In the genomic region with DNA sequence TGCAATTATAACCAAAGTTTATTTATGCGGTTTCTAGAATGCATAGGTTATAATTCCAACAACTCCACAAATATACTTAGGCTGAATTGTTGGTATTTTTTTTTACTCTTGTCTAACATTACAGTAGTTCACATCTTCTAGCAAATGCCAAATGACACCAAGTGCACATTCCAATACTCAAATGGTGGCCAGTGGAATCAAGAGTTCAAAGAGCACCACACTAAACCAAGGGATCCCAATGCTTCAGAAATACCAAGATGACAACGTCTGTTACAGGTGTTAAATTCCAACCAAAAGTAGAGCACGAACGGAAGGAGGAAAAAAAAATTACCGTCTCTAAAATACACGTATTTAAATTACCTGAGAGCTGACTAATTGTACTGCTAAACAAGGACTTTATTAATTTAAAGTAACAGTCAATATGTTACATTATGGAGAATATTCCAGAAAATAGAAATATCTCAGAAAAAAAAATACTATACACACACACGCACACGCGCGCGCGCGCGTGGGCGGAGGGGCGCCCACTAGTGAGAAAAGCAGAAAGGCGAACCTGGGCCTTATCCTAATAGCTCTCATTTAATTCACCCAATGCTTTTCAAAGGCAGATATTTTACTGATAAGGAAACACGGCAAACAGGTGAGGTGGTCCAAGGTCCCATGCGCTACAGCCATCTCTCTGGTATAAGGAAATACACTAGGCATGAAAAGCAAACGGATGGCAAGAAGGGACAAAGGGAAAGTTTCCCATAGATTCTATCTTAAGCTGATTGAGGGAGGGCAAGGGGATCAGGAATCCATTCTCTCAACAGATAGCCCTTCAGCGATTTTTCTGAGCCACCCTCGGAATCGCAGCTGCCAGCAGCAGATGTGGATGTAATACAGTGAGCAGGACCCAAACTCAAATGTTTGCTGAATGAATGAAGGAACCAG, we compare ENCODE assay signal across 1 cellular context.
TF ChIP-seq lines count a peak whose summit lies in the region.

No MANE protein-coding gene starts in this region.

TF ChIP-seq in endothelial cell of umbilical vein, 7 proteins besides CTCF, POLR2A, EP300 and RAD21:
- no peak for TF ChIP-seq EZH2 (IDR thresholded peaks at IDR 0.05; ENCODE audit: borderline replicate concordance, low read depth, low read length, severe bottlenecking)
- no peak for TF ChIP-seq POLR2AphosphoS5 (IDR thresholded peaks at IDR 0.05; ENCODE audit: insufficient read depth, low read depth, low read length)
- no peak for TF ChIP-seq FOS (IDR thresholded peaks at IDR 0.05; ENCODE audit: borderline replicate concordance, insufficient read depth, low read length)
- TF ChIP-seq GATA2 (IDR thresholded peaks at IDR 0.05; ENCODE audit: insufficient read depth, insufficient read length, low read depth, low read length), result no peak
- TF ChIP-seq, protein P1, sequence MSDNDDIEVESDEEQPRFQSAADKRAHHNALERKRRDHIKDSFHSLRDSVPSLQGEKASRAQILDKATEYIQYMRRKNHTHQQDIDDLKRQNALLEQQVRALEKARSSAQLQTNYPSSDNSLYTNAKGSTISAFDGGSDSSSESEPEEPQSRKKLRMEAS (IDR thresholded peaks at IDR 0.05; ENCODE audit: insufficient read depth, insufficient read length), result no peak
TF ChIP-seq in endothelial cell of umbilical vein: peak in this region for 0.
